Comparison of ENCODE assay signal across 8 cellular contexts in genomic region chr11:70650075-70650909, GRCh38.
DNase-seq lines count a peak whose midpoint lies in the region; ATAC-seq, FAIRE-seq and TF ChIP-seq lines count a peak whose summit lies in the region.

No MANE protein-coding gene starts in this region.

- no peak for TF ChIP-seq RAD21 in A549 (conservative IDR thresholded peaks at IDR 0.05 in 1 of 2, IDR thresholded peaks at IDR 0.05 in 1 of 2)

- POLR2A ChIA-PET in A549 (lab: Yijun Ruan, JAX) (no interaction called here), endothelial cell of umbilical vein (lab: Charles Lee) (no interaction called here)

- peak; percentile 55 to 73 for DNase-seq in A549 (ENCODE audit: low read depth in 1 of 2, low spot score in 1 of 2)
- peak; percentile 71 for DNase-seq in H54 (ENCODE audit: insufficient read length, low spot score)
- peak; percentile 35 for DNase-seq in SK-N-MC (ENCODE audit: low read depth, low spot score)
- peak; percentile 30 for DNase-seq in endothelial cell of umbilical vein (ENCODE audit: low read depth, low spot score)
- no peak for DNase-seq in natural killer cell
- DNase-seq in effector CD4-positive, alpha-beta T cell: no peak

- intact Hi-C loops in endothelial cell of umbilical vein (cut with micrococcal nuclease) (no loop called here), natural killer cell (cut with micrococcal nuclease) (no loop called here)

- TF ChIP-seq CTCF in A549 (IDR thresholded peaks at IDR 0.05) (no peak), endothelial cell of umbilical vein (IDR thresholded peaks at IDR 0.05; ENCODE audit: extremely low read depth in 1 of 2, insufficient read depth in 1 of 2, low read depth in 1 of 2, low read length in 2 of 2) (no peak), natural killer cell (IDR thresholded peaks at IDR 0.05) (no peak)

- H3K4me1 ChIP-seq in A549 (no peaks in the 10 kb centered on the region), endothelial cell of umbilical vein (ENCODE audit: control insufficient read depth, extremely low read depth, insufficient read depth, low read length) (no peaks in the 10 kb centered on the region)

- H3K9ac ChIP-seq in SK-N-MC (ENCODE audit: insufficient read length): no peak overlapping the region
- H3K9ac ChIP-seq in endothelial cell of umbilical vein (replicated peaks; ENCODE audit: extremely low read depth, insufficient read depth, low read length): no peak overlapping the region

- peaks cover 10 to 17% of the 10 kb centered on the region in 2 donors for H3K27me3 Mint-ChIP-seq in natural killer cell (ENCODE audit: low read depth in 2 of 2)

- H3K4me2 ChIP-seq in A549 (no peak overlapping the region), endothelial cell of umbilical vein (ENCODE audit: insufficient read depth, low read length) (no peak overlapping the region)

- no peaks in the 10 kb centered on the region for H3K36me3 ChIP-seq in SK-N-MC (ENCODE audit: insufficient read depth, low read length)
- no peaks in the 10 kb centered on the region for H3K36me3 ChIP-seq in endothelial cell of umbilical vein (ENCODE audit: control insufficient read depth in 2 of 2, extremely low read depth in 1 of 2, insufficient read depth in 2 of 2, low read length in 2 of 2)

- H2AFZ ChIP-seq in endothelial cell of umbilical vein (ENCODE audit: low read depth, low read length): no peak overlapping the region

- no peaks in the 10 kb centered on the region for H3K27me3 ChIP-seq in endothelial cell of umbilical vein (ENCODE audit: control insufficient read depth in 2 of 2, insufficient read depth in 2 of 2, low read length in 2 of 2)

- H3K9me1 ChIP-seq in endothelial cell of umbilical vein (replicated peaks; ENCODE audit: control insufficient read depth, extremely low read depth, insufficient read depth, low read length): no peaks in the 10 kb centered on the region

- CTCF ChIA-PET in A549 (lab: Yijun Ruan, JAX): interaction anchor here (1.0 to 1.2 kb wide), 2 partner anchors 14 to 183 kb away, joined by 3 read pairs; no protein-coding TSS in a partner anchor
- CTCF ChIA-PET in endothelial cell of umbilical vein (lab: Charles Lee): no interaction called here

- peak; percentile 89 to 94 for ATAC-seq in A549
- peak in 2 of 3 donors; percentile 68 to 71 for ATAC-seq in natural killer cell
- ATAC-seq in HG02870 (IDR thresholded peaks at IDR 0.05; ENCODE audit: unreplicated experiment): no peak
- ATAC-seq in HG02678 (IDR thresholded peaks at IDR 0.05; ENCODE audit: unreplicated experiment): no peak

- H3K9me3 ChIP-seq in A549 (no peaks in the 10 kb centered on the region), SK-N-MC (ENCODE audit: low read depth, low read length) (no peaks in the 10 kb centered on the region), endothelial cell of umbilical vein (replicated peaks; ENCODE audit: control insufficient read depth, insufficient read depth, low read length) (no peaks in the 10 kb centered on the region)

- no peak overlapping the region for H3K27ac Mint-ChIP-seq in natural killer cell

- FAIRE-seq in A549 (lab: Jason Lieb, UNC): no peak
- no peak for FAIRE-seq in H54 (lab: Jason Lieb, UNC)
- FAIRE-seq in endothelial cell of umbilical vein (lab: Jason Lieb, UNC): no peak

- TF ChIP-seq EP300 in A549 (IDR thresholded peaks at IDR 0.05): no peak

- H3K36me3 Mint-ChIP-seq in natural killer cell: no peaks in the 10 kb centered on the region

- dilution Hi-C loops in endothelial cell of umbilical vein (cut with MboI; ENCODE audit: extremely low pct_ligation_motif_present, low sequenced_read_pairs): no loop called here

- H3K9me3 Mint-ChIP-seq in natural killer cell: no peaks in the 10 kb centered on the region

- BruUV-seq in endothelial cell of umbilical vein (replicated peaks; lab: Mats Ljungman, UMichigan): no TSS peak

- H3K4me3 ChIP-seq in A549: no peak overlapping the region
- no peak overlapping the region for H3K4me3 ChIP-seq in SK-N-MC
- H3K4me3 ChIP-seq in endothelial cell of umbilical vein (replicated peaks in 1 of 3; ENCODE audit: insufficient read depth in 1 of 3, low read depth in 1 of 3, low read length in 3 of 3): no peak overlapping the region

- H3K4me1 Mint-ChIP-seq in natural killer cell: no peaks in the 10 kb centered on the region

- no peaks in the 10 kb centered on the region for H3K79me2 ChIP-seq in endothelial cell of umbilical vein (ENCODE audit: control insufficient read depth, insufficient read depth, low read length)

- 55% methylated on average over 4 of the region's 4 CpGs for WGBS in A549 (ENCODE audit: missing lambda C conversion rate)

- H3K27ac ChIP-seq in A549 (no peak overlapping the region), SK-N-MC (no peak overlapping the region), endothelial cell of umbilical vein (ENCODE audit: insufficient read depth, low read depth, low read length) (no peak overlapping the region)

- no peak overlapping the region for H3K4me3 Mint-ChIP-seq in natural killer cell

- no peaks in the 10 kb centered on the region for H4K20me1 ChIP-seq in endothelial cell of umbilical vein (replicated peaks; ENCODE audit: control insufficient read depth, extremely low read depth, insufficient read depth, low read length)

- no peak for TF ChIP-seq POLR2A in A549 (IDR thresholded peaks at IDR 0.05; ENCODE audit: low read length)
- no peak for TF ChIP-seq POLR2A in H54 (IDR thresholded peaks at IDR 0.05; ENCODE audit: low read depth, low read length)
- no peak for TF ChIP-seq POLR2A in endothelial cell of umbilical vein (IDR thresholded peaks at IDR 0.05; ENCODE audit: low read depth, low read length)

TF ChIP-seq in A549, 52 proteins besides CTCF, POLR2A, EP300 and RAD21 (continues in another document):
- no peak for TF ChIP-seq NFE2L2 (conservative IDR thresholded peaks at IDR 0.05; ENCODE audit: low read length)
- peak; percentile 99 for TF ChIP-seq REST (IDR thresholded peaks at IDR 0.05)
- peak; percentile 100 for TF ChIP-seq EHMT2 (IDR thresholded peaks at IDR 0.05; ENCODE audit: low read depth)
- no peak for TF ChIP-seq GATA3 (IDR thresholded peaks at IDR 0.05; ENCODE audit: borderline replicate concordance)

TF ChIP-seq in endothelial cell of umbilical vein, 7 proteins besides CTCF, POLR2A, EP300 and RAD21:
- TF ChIP-seq, protein P1, sequence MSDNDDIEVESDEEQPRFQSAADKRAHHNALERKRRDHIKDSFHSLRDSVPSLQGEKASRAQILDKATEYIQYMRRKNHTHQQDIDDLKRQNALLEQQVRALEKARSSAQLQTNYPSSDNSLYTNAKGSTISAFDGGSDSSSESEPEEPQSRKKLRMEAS (IDR thresholded peaks at IDR 0.05; ENCODE audit: insufficient read depth, insufficient read length): no peak
- no peak for TF ChIP-seq GATA2 (IDR thresholded peaks at IDR 0.05; ENCODE audit: insufficient read depth, insufficient read length, low read depth, low read length)
- TF ChIP-seq FOS (IDR thresholded peaks at IDR 0.05; ENCODE audit: borderline replicate concordance, insufficient read depth, low read length): no peak
- no peak for TF ChIP-seq POLR2AphosphoS5 (IDR thresholded peaks at IDR 0.05; ENCODE audit: insufficient read depth, low read depth, low read length)
- no peak for TF ChIP-seq MYC (IDR thresholded peaks at IDR 0.05; ENCODE audit: low read depth, low read length)
- TF ChIP-seq JUN (IDR thresholded peaks at IDR 0.05; ENCODE audit: borderline replicate concordance, insufficient read depth, insufficient read length, low read depth): no peak
- TF ChIP-seq EZH2 (IDR thresholded peaks at IDR 0.05; ENCODE audit: borderline replicate concordance, low read depth, low read length, severe bottlenecking): no peak

Comparison
In these comparisons a context has a peak if more than half of its experiments do, and no peak if none do; other contexts are left out.
1. ATAC-seq: peak in A549 (2 of 2) and natural killer cell (2 of 3); none in HG02870 (single experiment) and HG02678 (single experiment).
2. DNase-seq: peak in A549 (2 of 2), H54 (single experiment), SK-N-MC (single experiment) and endothelial cell of umbilical vein (single experiment); none in natural killer cell (single experiment) and effector CD4-positive, alpha-beta T cell (single experiment).